Comparison of ENCODE assay signal across 1 cellular context in the genomic region with DNA sequence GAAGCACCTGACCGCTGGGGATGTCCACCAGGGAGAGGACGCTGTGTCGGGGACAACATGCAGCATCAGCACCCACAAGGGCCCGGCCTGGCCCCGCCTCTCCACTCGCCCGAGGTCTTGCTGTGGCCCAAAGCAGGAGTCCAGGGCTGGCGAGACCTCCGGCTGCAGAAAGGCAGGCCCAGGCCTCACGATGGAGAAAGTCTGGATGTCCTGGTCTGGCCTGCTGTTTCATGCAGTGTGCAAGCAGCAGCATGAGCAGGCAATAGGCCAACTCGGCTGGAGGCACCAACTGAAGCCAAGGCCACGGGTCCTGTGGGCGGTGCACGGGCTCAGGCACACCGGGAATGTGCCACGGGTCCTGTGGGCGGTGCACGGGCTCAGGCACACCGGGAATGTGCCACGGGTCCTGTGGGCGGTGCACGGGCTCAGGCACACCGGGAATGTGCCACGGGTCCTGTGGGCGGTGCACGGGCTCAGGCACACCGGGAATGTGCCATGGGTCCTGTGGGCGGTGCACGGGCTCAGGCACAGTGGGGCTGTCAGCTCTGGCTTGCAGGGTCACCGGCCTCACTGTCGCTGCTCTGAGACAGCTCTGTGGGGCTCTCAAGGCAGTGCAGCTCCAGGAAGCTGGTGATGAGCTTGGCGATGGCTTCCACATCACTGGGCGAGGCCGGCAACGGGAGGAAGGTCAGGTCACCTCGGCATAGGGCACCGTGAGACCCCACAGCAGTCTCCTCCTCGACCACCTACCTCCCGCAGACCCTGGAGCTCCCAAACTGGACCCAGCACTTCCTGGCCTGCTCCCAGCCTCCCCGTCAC.
TF ChIP-seq lines count a peak whose summit lies in the region.

No MANE protein-coding gene starts in this region.

TF ChIP-seq in K562, 482 proteins besides CTCF, POLR2A, EP300 and RAD21:
- TF ChIP-seq POLR2G (IDR thresholded peaks at IDR 0.05; ENCODE audit: low read depth, low read length) (0 out of 2 replicates have a peak, but pooled peaks have one; percentile 31), NCOA1 (IDR thresholded peaks at IDR 0.05; ENCODE audit: low read depth) (no peak), EGR1 (conservative IDR thresholded peaks at IDR 0.05) (no peak), HNRNPH1 (optimal IDR thresholded peaks at IDR 0.05; ENCODE audit: low read depth, low read length) (no peak), CBFA2T3 (IDR thresholded peaks at IDR 0.05) (no peak), EWSR1 (IDR thresholded peaks at IDR 0.05; ENCODE audit: borderline replicate concordance, low read depth, partially characterized antibody) (no peak)
- TF ChIP-seq, protein P1, sequence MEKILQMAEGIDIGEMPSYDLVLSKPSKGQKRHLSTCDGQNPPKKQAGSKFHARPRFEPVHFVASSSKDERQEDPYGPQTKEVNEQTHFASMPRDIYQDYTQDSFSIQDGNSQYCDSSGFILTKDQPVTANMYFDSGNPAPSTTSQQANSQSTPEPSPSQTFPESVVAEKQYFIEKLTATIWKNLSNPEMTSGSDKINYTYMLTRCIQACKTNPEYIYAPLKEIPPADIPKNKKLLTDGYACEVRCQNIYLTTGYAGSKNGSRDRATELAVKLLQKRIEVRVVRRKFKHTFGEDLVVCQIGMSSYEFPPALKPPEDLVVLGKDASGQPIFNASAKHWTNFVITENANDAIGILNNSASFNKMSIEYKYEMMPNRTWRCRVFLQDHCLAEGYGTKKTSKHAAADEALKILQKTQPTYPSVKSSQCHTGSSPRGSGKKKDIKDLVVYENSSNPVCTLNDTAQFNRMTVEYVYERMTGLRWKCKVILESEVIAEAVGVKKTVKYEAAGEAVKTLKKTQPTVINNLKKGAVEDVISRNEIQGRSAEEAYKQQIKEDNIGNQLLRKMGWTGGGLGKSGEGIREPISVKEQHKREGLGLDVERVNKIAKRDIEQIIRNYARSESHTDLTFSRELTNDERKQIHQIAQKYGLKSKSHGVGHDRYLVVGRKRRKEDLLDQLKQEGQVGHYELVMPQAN (IDR thresholded peaks at IDR 0.05; ENCODE audit: borderline replicate concordance): no peak
